In genomic region chr5:74272019-74272775, GRCh38 we compare ENCODE assay signal across 15 cellular contexts.
A peak's percentile ranks its signal among the peaks of the same experiment; 100 is the strongest.
DNase-seq lines count a peak whose midpoint lies in the region; ATAC-seq and TF ChIP-seq lines count a peak whose summit lies in the region.
"Had no signal": no experiment of that assay in that cellular context is flagged by ENCODE, and none has a peak within 500 bp of the region (broad histone marks: within the 10 kb centered on the region; RNA-seq: fewer than 3 reads in every experiment).

No MANE protein-coding gene starts in this region.

- H3K4me3 ChIP-seq in AG10803 (ENCODE audit: low read length) (no peak overlapping the region), choroid plexus epithelial cell (ENCODE audit: low read depth, low read length) (no peak overlapping the region), colonic mucosa (no peak overlapping the region), adrenal gland (no peak overlapping the region)
- H3K4me3 ChIP-seq: hepatocyte, tibial artery had no signal

- no peaks in the 10 kb centered on the region for H3K36me3 ChIP-seq in colonic mucosa
- H3K36me3 ChIP-seq in adrenal gland (replicated peaks in 1 of 2): no peaks in the 10 kb centered on the region
- H3K36me3 ChIP-seq: tibial artery had no signal

- DNase-seq in AG10803 (ENCODE audit: low read depth): peak; percentile 76
- peak; percentile 51 for DNase-seq in NCI-H226
- peak; percentile 39 for DNase-seq in choroid plexus epithelial cell (ENCODE audit: low read depth)
- DNase-seq in left kidney (ENCODE audit: low read depth, low spot score): peak; percentile 84
- DNase-seq in colonic mucosa: no peak
- DNase-seq in adrenal gland: no peak
- DNase-seq in activated CD4-positive, CD25-positive, alpha-beta regulatory T cell (lab: John Stamatoyannopoulos, UW): no peak
- no peak for DNase-seq in left ventricle myocardium superior
- DNase-seq: effector memory CD8-positive, alpha-beta T cell; GF-D8; NCI-H1694 treated with DMSO at 0.1 percent for 48 hours; NK-92 treated with Interleukin-12 subunit alpha and Interleukin-12 subunit beta, amount 100 ng/mL, for 24 hours; T1000; tibial artery had no signal

- intact Hi-C loops in colonic mucosa (cut with DNase I) (no loop called here), adrenal gland (cut with DNase I) (no loop called here), left ventricle myocardium superior (cut with micrococcal nuclease) (no loop called here)

- TF ChIP-seq CTCF in AG10803 (conservative IDR thresholded peaks at IDR 0.05; ENCODE audit: low read length) (no peak), choroid plexus epithelial cell (conservative IDR thresholded peaks at IDR 0.05; ENCODE audit: low read depth, low read length) (no peak), colonic mucosa (IDR thresholded peaks at IDR 0.05) (no peak), adrenal gland (IDR thresholded peaks at IDR 0.05) (no peak)

- no peaks in the 10 kb centered on the region for H3K27me3 ChIP-seq in colonic mucosa
- no peaks in the 10 kb centered on the region for H3K27me3 ChIP-seq in adrenal gland
- H3K27me3 ChIP-seq: hepatocyte, tibial artery had no signal

- 75 to 87% (median 83%) methylated on average over 2 of the region's 2 CpGs for WGBS in adrenal gland, 4 donors

- H3K9me3 ChIP-seq in colonic mucosa (no peaks in the 10 kb centered on the region), adrenal gland (replicated peaks in 1 of 3) (no peaks in the 10 kb centered on the region)
- H3K9me3 ChIP-seq: tibial artery had no signal

- H3K27ac ChIP-seq in colonic mucosa (no peak overlapping the region), adrenal gland (no peak overlapping the region)
- H3K27ac ChIP-seq: hepatocyte, tibial artery had no signal

- no peak for TF ChIP-seq POLR2A in adrenal gland (IDR thresholded peaks at IDR 0.05)

- no peak overlapping the region for H3K9ac ChIP-seq in colonic mucosa (ENCODE audit: low read depth in 2 of 2, low read length in 2 of 2)

- ATAC-seq in left ventricle myocardium superior: no peak
- ATAC-seq: effector memory CD8-positive, alpha-beta T cell had no signal

- H3K4me1 ChIP-seq in colonic mucosa (no peaks in the 10 kb centered on the region), adrenal gland (replicated peaks in 1 of 2) (no peaks in the 10 kb centered on the region)
- H3K4me1 ChIP-seq: tibial artery had no signal

Comparison
In these comparisons a context has a peak if more than half of its experiments do, and no peak if none do; other contexts are left out.
1. DNase-seq: peak in AG10803 (single experiment), NCI-H226 (single experiment), choroid plexus epithelial cell (single experiment) and left kidney (single experiment); none in colonic mucosa (single experiment), adrenal gland (0 of 7), activated CD4-positive, CD25-positive, alpha-beta regulatory T cell (0 of 4) and left ventricle myocardium superior (single experiment).